In the genomic region with DNA sequence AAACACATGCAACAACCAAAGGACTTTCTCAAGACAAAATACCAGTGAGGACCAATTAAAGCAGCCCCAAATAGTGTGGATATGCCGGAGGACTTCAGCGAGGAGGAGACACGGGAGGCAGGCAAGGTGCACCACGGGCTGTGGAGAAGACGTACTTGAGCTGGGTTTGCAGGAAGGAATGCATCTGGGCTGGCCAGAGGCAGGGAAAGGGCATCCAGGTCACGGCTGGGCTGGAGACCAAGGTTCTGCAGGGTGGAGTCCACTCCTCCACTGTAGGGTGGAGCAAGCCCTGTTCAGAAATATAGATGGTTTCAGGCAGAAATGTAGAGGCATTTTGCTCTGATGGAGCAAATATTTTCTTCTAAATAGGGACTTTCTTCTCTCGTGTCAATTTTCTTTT, we compare ENCODE assay signal across 13 cellular contexts. TPM values are rescaled to one million over a fixed set of nuclear protein-coding genes. Genes with fewer than 3 reads are reported as not detected.
DNase-seq lines count a peak whose midpoint lies in the region; ATAC-seq and TF ChIP-seq lines count a peak whose summit lies in the region.
"Had no signal": no experiment of that assay in that cellular context is flagged by ENCODE, and none has a peak within 500 bp of the region (broad histone marks: within the 10 kb centered on the region; RNA-seq: fewer than 3 reads in every experiment).

No MANE protein-coding gene starts in this region.

- peaks cover 75% of the 10 kb centered on the region for H3K79me1 ChIP-seq in trophoblast cell (ENCODE audit: low read length)

- peak overlapping the region; percentile 77 for H4K91ac ChIP-seq in trophoblast cell (ENCODE audit: low read depth, low read length)

- H2BK5ac ChIP-seq in trophoblast cell (ENCODE audit: low read depth, low read length, poor library complexity) = peak overlapping the region; percentile 53

- no peak for ATAC-seq in GM18858 (IDR thresholded peaks at IDR 0.05; ENCODE audit: unreplicated experiment)
- ATAC-seq in stimulated activated naive CD8-positive, alpha-beta T cell treated with anti-CD3 and anti-CD28 coated beads, Interleukin-15, Interleukin-2, amounts not matched to agents 100 U/mL and 50 U/mL, for 24 hours = no peak

- H3K4me1 Mint-ChIP-seq in glutamatergic neuron (ENCODE audit: low read depth, unreplicated experiment) = peaks cover 65% of the 10 kb centered on the region

- no CpG with 5 or more reads among the region's 7 CpGs for WGBS in trophoblast cell (ENCODE audit: extremely low coverage, insufficient coverage, insufficient read length)

- H3K4me3 ChIP-seq in ACC112 (ENCODE audit: low read depth, low read length) (peak overlapping the region; percentile 48; the same call in 1 of the 2 replicates), adipocyte (ENCODE audit: low read length) (peak overlapping the region; percentile 66), trophoblast cell (ENCODE audit: low read depth, low read length) (no peak overlapping the region)
- H3K4me3 ChIP-seq: A549 had no signal

- no peak overlapping the region for H3K23ac ChIP-seq in trophoblast cell (ENCODE audit: low read length)

- peak overlapping the region; percentile 14 for H2BK120ac ChIP-seq in trophoblast cell (ENCODE audit: insufficient read depth, low read length, poor library complexity)

- no peak overlapping the region for H3K4me3 Mint-ChIP-seq in glutamatergic neuron (ENCODE audit: unreplicated experiment)

- H4K12ac ChIP-seq in trophoblast cell (ENCODE audit: low read depth, low read length) = no peak overlapping the region

- H3K27me3 Mint-ChIP-seq in glutamatergic neuron (ENCODE audit: unreplicated experiment) = peaks cover 12% of the 10 kb centered on the region

- no peak overlapping the region for H2AK5ac ChIP-seq in trophoblast cell (ENCODE audit: low read length)

- H3K14ac ChIP-seq in trophoblast cell (ENCODE audit: low read length) = peak overlapping the region; percentile 33

- H3K36me3 ChIP-seq in ACC112 (ENCODE audit: insufficient read depth, low read length) = no peaks in the 10 kb centered on the region
- H3K36me3 ChIP-seq in adipocyte (ENCODE audit: control insufficient read depth, insufficient read depth, low read length, severe bottlenecking) = no peaks in the 10 kb centered on the region
- H3K36me3 ChIP-seq in trophoblast cell (ENCODE audit: control insufficient read depth in 1 of 2, insufficient read depth in 2 of 2, low read length in 2 of 2) = no peaks in the 10 kb centered on the region

- peak overlapping the region; percentile 23 for H3K18ac ChIP-seq in trophoblast cell (ENCODE audit: low read length)

- H3K27me3 ChIP-seq in ACC112 (ENCODE audit: insufficient read depth, low read length) (no peaks in the 10 kb centered on the region), adipocyte (replicated peaks; ENCODE audit: control insufficient read depth, insufficient read depth, low read length) (no peaks in the 10 kb centered on the region), trophoblast cell (ENCODE audit: insufficient read depth, low read length) (no peaks in the 10 kb centered on the region)

- H3K79me2 ChIP-seq in ACC112 (ENCODE audit: control insufficient read depth, insufficient read depth, low read length, unreplicated experiment) = no peaks in the 10 kb centered on the region
- peaks cover 12% of the 10 kb centered on the region for H3K79me2 ChIP-seq in trophoblast cell (ENCODE audit: control insufficient read depth, insufficient read depth, low read length, poor library complexity)

- H3K9me3 ChIP-seq in adipocyte (ENCODE audit: control insufficient read depth, low read length) (no peaks in the 10 kb centered on the region), trophoblast cell (ENCODE audit: insufficient read depth, low read depth, low read length) (no peaks in the 10 kb centered on the region)
- H3K9me3 ChIP-seq: A549 had no signal

- peak overlapping the region; percentile 8 for H4K8ac ChIP-seq in trophoblast cell (ENCODE audit: low read depth, low read length)

- no peak for TF ChIP-seq CTCF in glutamatergic neuron (IDR thresholded peaks at IDR 0.05; ENCODE audit: partially characterized antibody, unreplicated experiment)
- TF ChIP-seq CTCF in RWPE1 (conservative IDR thresholded peaks at IDR 0.05; ENCODE audit: low read depth) = no peak

- DNase-seq in adipocyte (ENCODE audit: low read depth) (peak; percentile 28), glutamatergic neuron (no peak), trophoblast cell (peak; percentile 54 to 60), RWPE1 (ENCODE audit: low spot score) (no peak), D341Med (ENCODE audit: low spot score) (no peak)
- no peak for DNase-seq in stimulated activated naive CD8-positive, alpha-beta T cell treated with anti-CD3 and anti-CD28 coated beads, Interleukin-15, Interleukin-2, amounts not matched to agents 100 U/mL and 50 U/mL, for 24 hours
- DNase-seq: activated naive CD4-positive, alpha-beta T cell treated with anti-CD3 and anti-CD28 coated beads, Interleukin-2, amount 50 U/mL, for 16 hours; effector CD4-positive, alpha-beta T cell; hippocampal formation; retina had no signal

- no peak overlapping the region for H2AFZ ChIP-seq in ACC112 (ENCODE audit: low read length, unreplicated experiment)
- H2AFZ ChIP-seq in trophoblast cell (ENCODE audit: insufficient read depth, low read length, poor library complexity) = no peak overlapping the region

- H3K36me3 Mint-ChIP-seq in glutamatergic neuron (ENCODE audit: unreplicated experiment) = peaks cover 5% of the 10 kb centered on the region

- peaks cover 18% of the 10 kb centered on the region for H3K9me3 Mint-ChIP-seq in glutamatergic neuron (ENCODE audit: unreplicated experiment)

- CTCF ChIA-PET in RWPE1 (lab: Yijun Ruan, JAX) = interaction anchor here (0.6 kb wide), 2 partner anchors 181 to 755 kb away, joined by 3 to 4 read pairs; no protein-coding TSS in a partner anchor

- peak overlapping the region; percentile 3 for H3K27ac Mint-ChIP-seq in glutamatergic neuron (ENCODE audit: unreplicated experiment)

- H3K27ac ChIP-seq in ACC112 (ENCODE audit: low read depth, low read length) = peak overlapping the region; percentile 98
- peak overlapping the region; percentile 91 for H3K27ac ChIP-seq in trophoblast cell (ENCODE audit: low read depth, low read length)
- no peak overlapping the region for H3K27ac ChIP-seq in RWPE1
- H3K27ac ChIP-seq: A549 had no signal

- peak overlapping the region; percentile 84 for H3K9ac ChIP-seq in adipocyte (ENCODE audit: low read length)
- no peak overlapping the region for H3K9ac ChIP-seq in trophoblast cell (ENCODE audit: low read length)

- peaks cover 64% of the 10 kb centered on the region for H3K4me1 ChIP-seq in ACC112 (ENCODE audit: control insufficient read depth, insufficient read depth, low read length, unreplicated experiment)
- H3K4me1 ChIP-seq in adipocyte (ENCODE audit: control insufficient read depth, insufficient read depth, low read length) = peaks cover 92% of the 10 kb centered on the region
- peaks cover 46 to 62% of the 10 kb centered on the region in 2 experiments for H3K4me1 ChIP-seq in trophoblast cell (ENCODE audit: control insufficient read depth in 1 of 2, insufficient read depth in 2 of 2, low read length in 2 of 2)

- no peak overlapping the region for H3K4ac ChIP-seq in trophoblast cell (ENCODE audit: low read depth, low read length)

- peak overlapping the region; percentile 16 for H2BK12ac ChIP-seq in trophoblast cell (ENCODE audit: low read length)

- peak overlapping the region; percentile 9 for H3K4me2 ChIP-seq in trophoblast cell (ENCODE audit: low read length)
- H3K4me2 ChIP-seq: A549 had no signal

- POLR2A ChIA-PET in RWPE1 (lab: Yijun Ruan, JAX; ENCODE audit: low non-redundant PET) = no interaction called here

RNA-seq across cellular contexts. Expression of a gene that starts 36.6 kb away (rescaled TPM):
- 0.51 TPM for total RNA-seq in glutamatergic neuron (ENCODE audit: unreplicated experiment)
- polyA plus RNA-seq in trophoblast cell (2013) = 0.58 and 0.63 TPM in 2 replicates

Comparison
In these comparisons a context has a peak if more than half of its experiments do, and no peak if none do; other contexts are left out.
1. DNase-seq: peak in adipocyte (single experiment) and trophoblast cell (2 of 2); none in glutamatergic neuron (single experiment), RWPE1 (single experiment), stimulated activated naive CD8-positive, alpha-beta T cell treated with anti-CD3 and anti-CD28 coated beads, Interleukin-15, Interleukin-2, amounts not matched to agents 100 U/mL and 50 U/mL, for 24 hours (single experiment) and D341Med (single experiment).